Comparison of ENCODE assay signal across 23 cellular contexts in genomic region chr2:10109311-10109710, GRCh38. TPM values are rescaled to one million over a fixed set of nuclear protein-coding genes. Genes with fewer than 3 reads are reported as not detected.
DNase-seq lines count a peak whose midpoint lies in the region; ATAC-seq and TF ChIP-seq lines count a peak whose summit lies in the region.
"Had no signal": no experiment of that assay in that cellular context is flagged by ENCODE, and none has a peak within 500 bp of the region (broad histone marks: within the 10 kb centered on the region; RNA-seq: fewer than 3 reads in every experiment).

No MANE protein-coding gene starts in this region.

- H3K9me3 Mint-ChIP-seq in chondrocyte (ENCODE audit: low read depth): no peaks in the 10 kb centered on the region
- peaks cover 6% of the 10 kb centered on the region for H3K9me3 Mint-ChIP-seq in nephron

- no peak for TF ChIP-seq CTCF in Panc1 (IDR thresholded peaks at IDR 0.05)
- TF ChIP-seq CTCF in chondrocyte (IDR thresholded peaks at IDR 0.05): no peak
- TF ChIP-seq CTCF in nephron (IDR thresholded peaks at IDR 0.05; ENCODE audit: unreplicated experiment in 3 of 3): no peak

- no TSS peak for BruUV-seq in Panc1 (replicated peaks; lab: Mats Ljungman, UMichigan)

- peak overlapping the region; percentile 43 for H3K27ac Mint-ChIP-seq in chondrocyte (ENCODE audit: unreplicated experiment)
- peak overlapping the region in 2 of 3 experiments; percentile 8 to 36 for H3K27ac Mint-ChIP-seq in nephron
- H3K27ac Mint-ChIP-seq: GM23338, IgD-negative memory B cell had no signal

- H2AFZ ChIP-seq in mesenchymal stem cell (ENCODE audit: low read depth, low read length): no peak overlapping the region
- H2AFZ ChIP-seq: GM23338 had no signal

- H3K18ac ChIP-seq in mesenchymal stem cell (ENCODE audit: low read depth in 1 of 2, low read length in 2 of 2): no peak overlapping the region

- no peak overlapping the region for H2AK5ac ChIP-seq in mesenchymal stem cell (ENCODE audit: low read length, severe bottlenecking)

- no peak overlapping the region for H3K9ac ChIP-seq in mesenchymal stem cell (ENCODE audit: low read length)

- H3K4me3 ChIP-seq in Panc1 (ENCODE audit: low read depth in 2 of 2, low read length in 2 of 2) (no peak overlapping the region), MG63 (no peak overlapping the region), mesenchymal stem cell (ENCODE audit: insufficient read depth in 1 of 2, low read depth in 1 of 2, low read length in 2 of 2) (no peak overlapping the region)
- H3K4me3 ChIP-seq: GM23338 had no signal

- in situ Hi-C loops in Panc1 (cut with HindIII; ENCODE audit: low pct_unique_long_range_greater_than_20kb, low sequenced_read_pairs): loop anchor here (25.0 kb wide), 1 partner anchor 328 kb away; the partner anchor contains the start of gene ODC1

- H3K27me3 Mint-ChIP-seq in chondrocyte (ENCODE audit: low read depth): no peaks in the 10 kb centered on the region
- H3K27me3 Mint-ChIP-seq in nephron (ENCODE audit: low read depth): no peaks in the 10 kb centered on the region

- DNase-seq in COLO829 (ENCODE audit: low spot score) (peak; percentile 35), Panc1 (ENCODE audit: low read depth, low spot score) (no peak), chondrocyte (ENCODE audit: low spot score) (no peak), MG63 (no peak), mesenchymal stem cell (no peak)
- DNase-seq: 8988T; AML-193; C1 segment of cervical spinal cord; CD8-positive, alpha-beta memory T cell; GDM1; HCEC 1CT; NCI-H1417; NCI-H1694 treated with DMSO at 0.1 percent for 48 hours; NCI-H2081 treated with DMSO at 0.1 percent for 48 hours; NCI-H446 treated with DMSO at 0.1 percent for 48 hours; NCI-H526 treated with DMSO at 0.1 percent for 48 hours; PC-3; RPMI8226; SHP77 treated with DMSO at 0.1 percent for 48 hours had no signal

- no peak overlapping the region for H3K14ac ChIP-seq in mesenchymal stem cell (ENCODE audit: low read length in 2 of 2)

- H3K36me3 Mint-ChIP-seq in chondrocyte (ENCODE audit: low read depth): no peaks in the 10 kb centered on the region
- H3K36me3 Mint-ChIP-seq in nephron (ENCODE audit: low read depth): peaks cover 6% of the 10 kb centered on the region
- H3K36me3 Mint-ChIP-seq: IgD-negative memory B cell had no signal

- no peak overlapping the region for H3K4me3 Mint-ChIP-seq in chondrocyte (ENCODE audit: unreplicated experiment)
- H3K4me3 Mint-ChIP-seq in nephron: no peak overlapping the region
- H3K4me3 Mint-ChIP-seq: CD8-positive, alpha-beta memory T cell; GM23338; IgD-negative memory B cell had no signal

- H3K23ac ChIP-seq in mesenchymal stem cell (ENCODE audit: low read length in 2 of 2): no peak overlapping the region

- H3K9me3 ChIP-seq in Panc1 (ENCODE audit: control insufficient read depth, insufficient read depth, low read depth, low read length) (no peaks in the 10 kb centered on the region), MG63 (no peaks in the 10 kb centered on the region), mesenchymal stem cell (ENCODE audit: control insufficient read depth, low read length) (no peaks in the 10 kb centered on the region)

- H2BK5ac ChIP-seq in mesenchymal stem cell (ENCODE audit: low read depth, low read length, poor library complexity, severe bottlenecking): no peak overlapping the region

- CTCF ChIA-PET in Panc1 (lab: Charles Lee): no interaction called here

- H3K4me2 ChIP-seq in mesenchymal stem cell (ENCODE audit: low read length, poor library complexity, severe bottlenecking): no peak overlapping the region
- H3K4me2 ChIP-seq: GM23338 had no signal

- no peaks in the 10 kb centered on the region for H3K4me1 ChIP-seq in Panc1 (ENCODE audit: control insufficient read depth, insufficient read depth, low read length)
- peaks cover 3% of the 10 kb centered on the region for H3K4me1 ChIP-seq in mesenchymal stem cell (ENCODE audit: control insufficient read depth, insufficient read depth, low read depth, low read length)

- no peak overlapping the region for H2BK12ac ChIP-seq in mesenchymal stem cell (ENCODE audit: low read length in 2 of 2)

- no peak overlapping the region for H4K8ac ChIP-seq in mesenchymal stem cell (ENCODE audit: low read length)

- H3K27ac ChIP-seq in Panc1 (ENCODE audit: low read length) (peak overlapping the region; percentile 3; the same call in 1 of the 2 replicates), mesenchymal stem cell (ENCODE audit: low read length, poor library complexity, severe bottlenecking) (no peak overlapping the region)

- no peak overlapping the region for H3K4ac ChIP-seq in mesenchymal stem cell (ENCODE audit: low read depth in 1 of 2, low read length in 2 of 2)

- no peak overlapping the region for H2BK15ac ChIP-seq in mesenchymal stem cell (ENCODE audit: low read depth, poor library complexity, severe bottlenecking)

- intact Hi-C loops in Panc1 (cut with micrococcal nuclease; ENCODE audit: unreplicated experiment): no loop called here

- no peaks in the 10 kb centered on the region for H3K79me1 ChIP-seq in mesenchymal stem cell (replicated peaks; ENCODE audit: low read length, poor library complexity, severe bottlenecking)

- H2BK120ac ChIP-seq in mesenchymal stem cell (ENCODE audit: low read depth, low read length): no peak overlapping the region

- no peak overlapping the region for H4K91ac ChIP-seq in mesenchymal stem cell (ENCODE audit: low read length)

- POLR2A ChIA-PET in Panc1 (lab: Charles Lee): interaction anchor here (0.6 kb wide), 1 partner anchor 28 kb away, joined by 7 read pairs; no protein-coding TSS in a partner anchor

- H3K36me3 ChIP-seq in Panc1 (ENCODE audit: control insufficient read depth, insufficient read depth, low read length) (no peaks in the 10 kb centered on the region), MG63 (no peaks in the 10 kb centered on the region), mesenchymal stem cell (ENCODE audit: control insufficient read depth in 1 of 2, insufficient read depth in 2 of 2, low read depth in 1 of 2, low read length in 2 of 2) (no peaks in the 10 kb centered on the region)

- H3K4me1 Mint-ChIP-seq in chondrocyte (ENCODE audit: low read depth) (no peaks in the 10 kb centered on the region), nephron (peaks cover 6% of the 10 kb centered on the region)
- H3K4me1 Mint-ChIP-seq: CD8-positive, alpha-beta memory T cell; GM23338; IgD-negative memory B cell had no signal

- H3K27me3 ChIP-seq in Panc1 (ENCODE audit: control insufficient read depth, insufficient read depth, low read length): no peaks in the 10 kb centered on the region
- H3K27me3 ChIP-seq in MG63: no peaks in the 10 kb centered on the region
- H3K27me3 ChIP-seq in mesenchymal stem cell (ENCODE audit: control insufficient read depth in 1 of 2, insufficient read depth in 1 of 2, low read length in 2 of 2): no peaks in the 10 kb centered on the region

- ATAC-seq in Panc1 (no peak), HG03175 (IDR thresholded peaks at IDR 0.05; ENCODE audit: unreplicated experiment) (no peak)
- ATAC-seq: GM23338, PC-3 had no signal

RNA-seq across cellular contexts. Expression of gene RRM2, which starts 13.2 kb away (rescaled TPM):
- 294 TPM for total RNA-seq in Panc1 (2021; ENCODE audit: unreplicated experiment)
- polyA plus RNA-seq in Panc1 (2012; ENCODE audit: insufficient read length): 119 TPM
- 25.7 to 48.3 TPM (median 26.0 TPM) in 3 replicates for total RNA-seq in chondrocyte
- 31.3 and 33.2 TPM in 2 replicates for total RNA-seq in MG63 (2014; rRNA removed; shearing (Covaris generic); ENCODE audit: low replicate concordance)
- polyA plus RNA-seq in mesenchymal stem cell (2013, experiment 1 of 2): 18.2 TPM
- 20.1 TPM for polyA plus RNA-seq in mesenchymal stem cell (2013, experiment 2 of 2)

RNA-seq across cellular contexts. Expression of gene CYS1, which starts 29.1 kb away (rescaled TPM):
- total RNA-seq in Panc1 (2021; ENCODE audit: unreplicated experiment): 20.4 TPM
- 28.5 TPM for polyA plus RNA-seq in Panc1 (2012; ENCODE audit: insufficient read length)
- 4.9 to 7.0 TPM (median 5.4 TPM) in 3 replicates for total RNA-seq in chondrocyte
- total RNA-seq in MG63 (2014; rRNA removed; shearing (Covaris generic); ENCODE audit: low replicate concordance): 1.0 and 2.0 TPM in 2 replicates
- 0.22 TPM for polyA plus RNA-seq in mesenchymal stem cell (2013, experiment 1 of 2)
- polyA plus RNA-seq in mesenchymal stem cell (2013, experiment 2 of 2): 0.34 TPM
- polyA plus RNA-seq: IgD-negative memory B cell had no signal
